Comparison of ENCODE assay signal across 16 cellular contexts in genomic region chr21:31141389-31142021, GRCh38.
"Had no signal": no experiment of that assay in that cellular context is flagged by ENCODE, and none has a peak within 500 bp of the region (broad histone marks: within the 10 kb centered on the region; RNA-seq: fewer than 3 reads in every experiment).

No MANE protein-coding gene starts in this region.

- H3K9me3 Mint-ChIP-seq: activated naive CD8-positive, alpha-beta T cell treated with anti-CD3 and anti-CD28 coated beads, Interleukin-2, amount 10 ng/mL, durations not matched to agents 7 days and 5 days; central memory CD8-positive, alpha-beta T cell; nephron had no signal

- H3K4me3 Mint-ChIP-seq: activated naive CD8-positive, alpha-beta T cell treated with anti-CD3 and anti-CD28 coated beads, Interleukin-2, amount 10 ng/mL, durations not matched to agents 7 days and 5 days; central memory CD8-positive, alpha-beta T cell; nephron had no signal

- ATAC-seq: left ventricle myocardium superior, upper lobe of right lung had no signal

- DNase-seq: activated CD4-positive, alpha-beta T cell treated with anti-CD3 and anti-CD28 coated beads, Interleukin-2, amount 50 U/mL, for 4 hours; activated gamma-delta T cell treated with Interleukin-2 at 50 U/mL for 16 hours; activated naive CD8-positive, alpha-beta T cell treated with anti-CD3 and anti-CD28 coated beads, Interleukin-2, amount 10 ng/mL, durations not matched to agents 7 days and 5 days; activated T-cell treated with anti-CD3 and anti-CD28 coated beads, Interleukin-2, amount 50 U/mL, for 48 hours; anterior cingulate cortex; brain microvascular endothelial cell; foreskin fibroblast; hippocampal formation; kidney; left ventricle myocardium superior; right lobe of liver; spleen; SW 1271; upper lobe of right lung had no signal

- H3K4me1 Mint-ChIP-seq: activated naive CD8-positive, alpha-beta T cell treated with anti-CD3 and anti-CD28 coated beads, Interleukin-2, amount 10 ng/mL, durations not matched to agents 7 days and 5 days; central memory CD8-positive, alpha-beta T cell had no signal

- H3K27me3 Mint-ChIP-seq: activated naive CD8-positive, alpha-beta T cell treated with anti-CD3 and anti-CD28 coated beads, Interleukin-2, amount 10 ng/mL, durations not matched to agents 7 days and 5 days had no signal

- H3K27ac Mint-ChIP-seq: activated naive CD8-positive, alpha-beta T cell treated with anti-CD3 and anti-CD28 coated beads, Interleukin-2, amount 10 ng/mL, durations not matched to agents 7 days and 5 days; nephron had no signal
